Comparison of ENCODE assay signal across 26 cellular contexts in the genomic region with DNA sequence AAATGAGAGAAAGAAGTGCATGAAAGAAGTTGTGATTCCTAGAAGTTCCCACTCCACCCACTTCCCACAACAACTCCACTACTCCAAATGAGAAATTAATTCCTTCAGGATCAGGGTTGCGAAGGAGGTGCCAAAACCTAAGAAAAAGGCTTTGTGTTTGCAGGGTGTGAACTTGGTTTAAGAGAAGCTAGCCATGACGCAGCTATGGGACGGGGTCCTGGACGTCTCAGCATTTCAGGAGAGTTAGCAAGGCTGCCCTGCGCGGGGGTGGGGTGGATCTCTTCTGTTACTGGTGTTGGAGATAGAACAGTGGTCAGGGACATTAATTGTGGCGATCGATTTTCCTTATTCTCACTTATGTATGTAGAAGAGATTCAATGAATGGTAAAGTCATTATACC.
"Had no signal": no experiment of that assay in that cellular context is flagged by ENCODE, and none has a peak within 500 bp of the region (broad histone marks: within the 10 kb centered on the region; RNA-seq: fewer than 3 reads in every experiment).

No MANE protein-coding gene starts in this region.

- ATAC-seq: gastroesophageal sphincter; heart left ventricle; left lobe of liver; naive thymus-derived CD4-positive, alpha-beta T cell; right lobe of liver had no signal

- H3K9me3 ChIP-seq: gastroesophageal sphincter, heart left ventricle, ovary, right lobe of liver, stomach, thyroid gland had no signal

- H3K36me3 ChIP-seq: gastroesophageal sphincter, heart left ventricle, ovary, right lobe of liver, stomach, thyroid gland had no signal

- DNase-seq: cerebellar nuclear complex; cortex of kidney; foreskin fibroblast; heart left ventricle; kidney; mammary epithelial cell; mesendoderm; midbrain; naive thymus-derived CD4-positive, alpha-beta T cell; nucleus accumbens; ovary; posterior cingulate gyrus; retina; right lobe of liver; stimulated activated CD4-positive, alpha-beta T cell treated with anti-CD3 and anti-CD28 coated beads, Interleukin-12 subunit alpha, Interleukin-12 subunit beta, amount 100 ng/mL, for 4 hours; stimulated activated CD4-positive, alpha-beta T cell treated with anti-CD3 and anti-CD28 coated beads, Interleukin-1b, Interleukin-23, amount 100 ng/mL, for 48 hours; stimulated activated CD4-positive, alpha-beta T cell treated with anti-CD3 and anti-CD28 coated beads, Interleukin-4, amount 100 ng/mL, for 1 hour; stimulated activated CD8-positive, alpha-beta memory T cell treated with anti-CD3 and anti-CD28 coated beads, Interleukin-4, amount 100 ng/mL, for 48 hours; stimulated activated naive CD4-positive, alpha-beta T cell treated with Interleukin-2 at 50 U/mL for 16 hours; stomach; thyroid gland; trophoblast cell had no signal

- H3K79me2 ChIP-seq: hepatocyte had no signal

- H2AFZ ChIP-seq: hepatocyte had no signal

- H3K36me3 Mint-ChIP-seq: naive thymus-derived CD4-positive, alpha-beta T cell had no signal

- H3K27me3 ChIP-seq: gastroesophageal sphincter, heart left ventricle, hepatocyte, ovary, right lobe of liver, stomach, thyroid gland had no signal

- H3K4me3 Mint-ChIP-seq: naive thymus-derived CD4-positive, alpha-beta T cell had no signal

- H3K4me3 ChIP-seq: gastroesophageal sphincter, heart left ventricle, hepatocyte, ovary, right lobe of liver, smooth muscle cell, stomach, thyroid gland had no signal

- H3K27ac ChIP-seq: gastroesophageal sphincter, heart left ventricle, hepatocyte, right lobe of liver, stomach, thyroid gland had no signal

- H3K4me2 ChIP-seq: hepatocyte, smooth muscle cell had no signal

- H3K4me1 ChIP-seq: thyroid gland had no signal
